Comparison of ENCODE assay signal across 1 cellular context in the genomic region with DNA sequence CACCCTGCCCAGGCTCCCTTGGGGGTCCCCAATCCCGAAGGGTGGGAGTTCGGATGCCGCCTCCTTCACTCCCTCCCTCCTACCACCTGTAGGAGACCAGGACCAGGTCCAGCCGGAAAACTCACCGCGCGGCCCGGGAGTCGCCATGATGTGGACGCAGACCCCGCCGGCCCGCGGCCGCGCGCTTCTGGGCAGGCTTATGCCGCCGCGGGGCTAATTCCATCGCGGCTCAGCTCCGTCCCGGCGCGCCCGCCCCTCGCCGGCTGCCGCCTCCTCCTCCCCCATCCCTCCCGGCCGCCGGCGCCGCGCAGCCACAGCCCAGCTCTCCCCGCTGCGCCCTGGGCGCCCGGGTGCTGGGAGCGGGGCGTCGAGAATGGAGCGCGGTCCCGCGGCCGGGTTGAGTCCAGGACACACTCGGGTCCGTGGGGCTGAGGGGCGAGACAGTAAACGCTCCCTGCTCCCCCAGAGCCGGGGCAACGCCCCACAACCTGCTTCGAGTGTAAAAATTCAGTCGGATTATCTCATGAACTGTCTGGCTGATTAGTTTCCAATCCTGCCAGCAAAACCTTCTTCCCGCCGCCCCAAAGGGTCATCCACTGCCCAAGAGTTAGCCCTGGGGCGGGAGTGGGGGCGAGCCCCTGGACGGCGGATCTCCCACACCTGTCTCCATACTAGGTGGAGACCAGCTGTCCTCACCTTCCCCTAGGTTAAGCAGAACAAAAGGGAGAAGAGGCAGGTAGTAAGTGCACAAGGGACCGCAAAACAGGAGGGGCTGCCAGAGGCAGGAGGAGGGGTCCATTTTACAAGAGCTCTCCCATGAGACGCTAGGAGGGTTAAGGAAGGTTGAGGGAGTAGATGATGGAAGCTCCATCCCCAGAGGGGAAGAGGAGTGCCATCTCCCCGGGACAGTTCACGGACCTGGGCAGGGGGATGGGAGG.
TF ChIP-seq lines count a peak whose summit lies in the region.

Gene ANO2 (minus strand): TSS at position 189 of the 938 bp plus-strand sequence. CDS start 42 bp downstream, at position 147.

TF ChIP-seq in WTC11, 78 proteins besides CTCF, POLR2A, EP300 and RAD21 (continued from another document):
- TF ChIP-seq, protein P1, sequence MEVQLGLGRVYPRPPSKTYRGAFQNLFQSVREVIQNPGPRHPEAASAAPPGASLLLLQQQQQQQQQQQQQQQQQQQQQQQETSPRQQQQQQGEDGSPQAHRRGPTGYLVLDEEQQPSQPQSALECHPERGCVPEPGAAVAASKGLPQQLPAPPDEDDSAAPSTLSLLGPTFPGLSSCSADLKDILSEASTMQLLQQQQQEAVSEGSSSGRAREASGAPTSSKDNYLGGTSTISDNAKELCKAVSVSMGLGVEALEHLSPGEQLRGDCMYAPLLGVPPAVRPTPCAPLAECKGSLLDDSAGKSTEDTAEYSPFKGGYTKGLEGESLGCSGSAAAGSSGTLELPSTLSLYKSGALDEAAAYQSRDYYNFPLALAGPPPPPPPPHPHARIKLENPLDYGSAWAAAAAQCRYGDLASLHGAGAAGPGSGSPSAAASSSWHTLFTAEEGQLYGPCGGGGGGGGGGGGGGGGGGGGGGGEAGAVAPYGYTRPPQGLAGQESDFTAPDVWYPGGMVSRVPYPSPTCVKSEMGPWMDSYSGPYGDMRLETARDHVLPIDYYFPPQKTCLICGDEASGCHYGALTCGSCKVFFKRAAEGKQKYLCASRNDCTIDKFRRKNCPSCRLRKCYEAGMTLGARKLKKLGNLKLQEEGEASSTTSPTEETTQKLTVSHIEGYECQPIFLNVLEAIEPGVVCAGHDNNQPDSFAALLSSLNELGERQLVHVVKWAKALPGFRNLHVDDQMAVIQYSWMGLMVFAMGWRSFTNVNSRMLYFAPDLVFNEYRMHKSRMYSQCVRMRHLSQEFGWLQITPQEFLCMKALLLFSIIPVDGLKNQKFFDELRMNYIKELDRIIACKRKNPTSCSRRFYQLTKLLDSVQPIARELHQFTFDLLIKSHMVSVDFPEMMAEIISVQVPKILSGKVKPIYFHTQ (CRISPR knock-in tag; IDR thresholded peaks at IDR 0.05): no peak
- TF ChIP-seq SP1 (CRISPR knock-in tag; conservative IDR thresholded peaks at IDR 0.05): peak; percentile 25; the same call in 1 of the 2 replicates
- no peak for TF ChIP-seq TP53 (CRISPR knock-in tag; IDR thresholded peaks at IDR 0.05)
- no peak for TF ChIP-seq CBFB (CRISPR knock-in tag; IDR thresholded peaks at IDR 0.05; ENCODE audit: low read depth)
TF ChIP-seq in WTC11: peak in this region for 8.
